ENCODE assay signal across 8 cellular contexts in genomic region chr19:12681074-12681987, GRCh38. TPM values are rescaled to one million over a fixed set of nuclear protein-coding genes. Genes with fewer than 3 reads are reported as not detected.
A peak's percentile ranks its signal among the peaks of the same experiment; 100 is the strongest.
DNase-seq lines count a peak whose midpoint lies in the region; ATAC-seq and TF ChIP-seq lines count a peak whose summit lies in the region.

DHPS (minus strand) TSS chr19:12681880; CDS start chr19:12681766, 114 bp downstream.

- peak within 1 kb of the TSS; percentile 90 to 100 (median 99) for H3K27ac ChIP-seq in BLaER1 treated with 17β-estradiol and CSF1 and Interleukin-3, amounts not matched to agents 10 nM and 100 nM
- peak within 1 kb of the TSS; percentile 91 to 99 for H3K27ac ChIP-seq in left lung

- H3K27me3 ChIP-seq in BLaER1 treated with 17β-estradiol and CSF1 and Interleukin-3, amounts not matched to agents 10 nM and 100 nM: no peaks in the 10 kb centered on the region
- H3K27me3 ChIP-seq in left lung: no peaks in the 10 kb centered on the region

- no peak for TF ChIP-seq CTCF in left lung (IDR thresholded peaks at IDR 0.05)

- intact Hi-C loops in left lung (cut with DNase I): no loop called here

- peak within 1 kb of the TSS; percentile 92 to 100 (median 98) for H3K9ac ChIP-seq in BLaER1 treated with 17β-estradiol and CSF1 and Interleukin-3, amounts not matched to agents 10 nM and 100 nM

- peaks cover 37 to 40% (median 40%) of the 10 kb centered on the region in 11 experiments for H3K36me3 ChIP-seq in BLaER1 treated with 17β-estradiol and CSF1 and Interleukin-3, amounts not matched to agents 10 nM and 100 nM
- peaks cover 0 to 37% of the 10 kb centered on the region in 2 donors for H3K36me3 ChIP-seq in left lung

- H3K4me3 ChIP-seq in BLaER1 treated with 17β-estradiol and CSF1 and Interleukin-3, amounts not matched to agents 10 nM and 100 nM: peak within 1 kb of the TSS; percentile 72 to 96 (median 82)
- peak within 1 kb of the TSS; percentile 75 to 99 for H3K4me3 ChIP-seq in left lung

- ATAC-seq in GM19351 (IDR thresholded peaks at IDR 0.05; ENCODE audit: unreplicated experiment) (peak; percentile 66), HG03558 (IDR thresholded peaks at IDR 0.05; ENCODE audit: extremely low read depth, unreplicated experiment) (peak; percentile 55), left lung (peak; percentile 91)

- peaks cover 15 to 38% (median 28%) of the 10 kb centered on the region in 10 experiments for H3K4me1 ChIP-seq in BLaER1 treated with 17β-estradiol and CSF1 and Interleukin-3, amounts not matched to agents 10 nM and 100 nM
- H3K4me1 ChIP-seq in left lung: peaks cover 0 to 18% of the 10 kb centered on the region in 2 donors

- DNase-seq in NCI-H748 treated with DMSO at 0.1 percent for 48 hours (lab: John Stamatoyannopoulos, UW) (peak; percentile 92), dermis blood vessel endothelial cell (peak; percentile 99), left lung (peak; percentile 91 to 94)
- peak; percentile 73 to 91 for DNase-seq in activated CD4-positive, alpha-beta T cell treated with anti-CD3 and anti-CD28 coated beads, Interleukin-2, amount 50 U/mL, for 24 hours (ENCODE audit: low read depth in 1 of 2, low spot score in 1 of 2)
- DNase-seq in stimulated activated CD4-positive, alpha-beta T cell treated with anti-CD3 and anti-CD28 coated beads, Interleukin-2, amount 100 ng/mL, for 48 hours: peak; percentile 82 to 83

- peak within 1 kb of the TSS; percentile 67 to 89 (median 83) for H3K4me2 ChIP-seq in BLaER1 treated with 17β-estradiol and CSF1 and Interleukin-3, amounts not matched to agents 10 nM and 100 nM

- H4K20me1 ChIP-seq in BLaER1 treated with 17β-estradiol and CSF1 and Interleukin-3, amounts not matched to agents 10 nM and 100 nM: peaks cover 22 to 47% (median 36%) of the 10 kb centered on the region in 11 experiments; a peak in 21 of 22 replicates

- no peaks in the 10 kb centered on the region for H3K9me3 ChIP-seq in BLaER1 treated with 17β-estradiol and CSF1 and Interleukin-3, amounts not matched to agents 10 nM and 100 nM (replicated peaks in 1 of 11)
- H3K9me3 ChIP-seq in left lung: no peaks in the 10 kb centered on the region

RNA-seq across cellular contexts. Expression of gene DHPS, which starts in this region (rescaled TPM):
- 52.9 and 53.0 TPM in 2 replicates for total RNA-seq in dermis blood vessel endothelial cell
- 10 to 100 TPM; 63.8 to 70.1 TPM for total RNA-seq in left lung

Comparison
In these comparisons a context has a peak if more than half of its experiments do, and no peak if none do; other contexts are left out.
1. Peak in every context shown above with its lines: DNase-seq, ATAC-seq, H3K4me3 ChIP-seq and H3K27ac ChIP-seq.